Comparison of ENCODE assay signal across 11 cellular contexts in the genomic region with DNA sequence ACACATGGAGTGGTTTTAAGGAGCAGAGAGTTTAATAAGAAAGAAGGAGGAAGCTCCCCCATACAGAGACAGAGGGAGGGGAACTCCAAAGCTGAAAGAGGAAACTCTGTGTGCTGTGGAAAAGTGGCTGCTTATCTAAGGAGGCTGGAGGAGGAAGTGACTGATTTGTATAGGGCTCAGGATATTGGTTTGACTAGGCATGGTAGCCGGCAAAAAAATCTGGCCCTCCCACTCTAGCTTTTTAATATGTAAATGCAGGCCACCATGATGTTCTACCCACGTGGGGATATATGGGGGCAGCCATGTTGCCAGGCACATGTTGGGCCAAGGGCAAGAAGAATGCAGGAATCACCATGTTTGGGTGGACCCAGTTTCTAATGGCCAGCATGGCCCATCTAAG.
DNase-seq lines count a peak whose midpoint lies in the region; ATAC-seq and TF ChIP-seq lines count a peak whose summit lies in the region.
"Had no signal": no experiment of that assay in that cellular context is flagged by ENCODE, and none has a peak within 500 bp of the region (broad histone marks: within the 10 kb centered on the region; RNA-seq: fewer than 3 reads in every experiment).

No MANE protein-coding gene starts in this region.

- H3K9me2 ChIP-seq in MM.1S (replicated peaks; ENCODE audit: insufficient read depth, low read length): no peaks in the 10 kb centered on the region

- TF ChIP-seq CTCF in NB4 (IDR thresholded peaks at IDR 0.05; ENCODE audit: low read depth, low read length): no peak
- no peak for TF ChIP-seq CTCF in mucosa of descending colon (IDR thresholded peaks at IDR 0.05)
- no peak for TF ChIP-seq CTCF in osteoblast (IDR thresholded peaks at IDR 0.05; ENCODE audit: extremely low read depth, low read depth, low read length)
- TF ChIP-seq CTCF in MM.1S (IDR thresholded peaks at IDR 0.05; ENCODE audit: low read length): no peak

- H3K79me2 ChIP-seq in osteoblast (ENCODE audit: insufficient read depth, low read length) (no peaks in the 10 kb centered on the region), MM.1S (ENCODE audit: low read length) (no peaks in the 10 kb centered on the region)

- no peaks in the 10 kb centered on the region for H4K20me1 ChIP-seq in osteoblast (ENCODE audit: insufficient read depth, low read length)
- no peaks in the 10 kb centered on the region for H4K20me1 ChIP-seq in MM.1S (ENCODE audit: insufficient read depth, low read length)

- H3K4me1 ChIP-seq in mucosa of descending colon (ENCODE audit: low read depth) (no peaks in the 10 kb centered on the region), osteoblast (ENCODE audit: insufficient read depth, low read length) (peaks cover 24% of the 10 kb centered on the region), MM.1S (ENCODE audit: low read length) (no peaks in the 10 kb centered on the region)

- H2AFZ ChIP-seq in osteoblast (ENCODE audit: low read length) (no peak overlapping the region), MM.1S (ENCODE audit: low read length) (no peak overlapping the region)

- H3K9me3 ChIP-seq in mucosa of descending colon (no peaks in the 10 kb centered on the region), osteoblast (ENCODE audit: low read depth, low read length) (no peaks in the 10 kb centered on the region), MM.1S (replicated peaks; ENCODE audit: insufficient read depth, low read length) (no peaks in the 10 kb centered on the region)

- H3K9ac ChIP-seq in MM.1S (ENCODE audit: low read length): no peak overlapping the region

- DNase-seq in NB4 (ENCODE audit: low read depth) (peak; percentile 34), mucosa of descending colon (peak in 1 of 3 donors; percentile 3), osteoblast (ENCODE audit: insufficient read length, low spot score, missing footprints) (no peak), MM.1S (no peak)
- no peak for DNase-seq in activated CD8-positive, alpha-beta memory T cell treated with anti-CD3 and anti-CD28 coated beads, Interleukin-2, amount 50 U/mL, for 4 hours
- DNase-seq in activated effector memory CD4-positive, alpha-beta T cell treated with anti-CD3 and anti-CD28 coated beads, Interleukin-2, amount 50 U/mL, for 16 hours: no peak
- DNase-seq: NCI-H748 treated with DMSO at 0.1 percent for 48 hours; stimulated activated naive CD8-positive, alpha-beta T cell treated with anti-CD3 and anti-CD28 coated beads, Interleukin-15, Interleukin-2, amounts not matched to agents 100 U/mL and 50 U/mL, for 24 hours had no signal

- H3K4me3 ChIP-seq in NB4 (ENCODE audit: low read depth, low read length): no peak overlapping the region
- H3K4me3 ChIP-seq in mucosa of descending colon: no peak overlapping the region
- no peak overlapping the region for H3K4me3 ChIP-seq in osteoblast (ENCODE audit: insufficient read depth, low read length)
- no peak overlapping the region for H3K4me3 ChIP-seq in MM.1S (ENCODE audit: low read length)
- H3K4me3 ChIP-seq: cardiac muscle cell had no signal

- H3K4me2 ChIP-seq in osteoblast (ENCODE audit: insufficient read depth, low read length) (no peak overlapping the region), MM.1S (ENCODE audit: low read depth, low read length) (no peak overlapping the region)

- intact Hi-C loops in mucosa of descending colon (cut with DNase I, micrococcal nuclease): no loop called here

- H3F3A ChIP-seq in MM.1S (ENCODE audit: insufficient read depth, low read length): no peaks in the 10 kb centered on the region

- H3K36me3 ChIP-seq in mucosa of descending colon (ENCODE audit: low read depth) (no peaks in the 10 kb centered on the region), osteoblast (ENCODE audit: insufficient read depth, low read length) (no peaks in the 10 kb centered on the region), MM.1S (replicated peaks; ENCODE audit: insufficient read depth, low read length) (no peaks in the 10 kb centered on the region)
- H3K36me3 ChIP-seq: cardiac muscle cell had no signal

- no peaks in the 10 kb centered on the region for H3K27me3 ChIP-seq in osteoblast (ENCODE audit: insufficient read depth, low read length)
- no peaks in the 10 kb centered on the region for H3K27me3 ChIP-seq in MM.1S (replicated peaks; ENCODE audit: insufficient read depth, low read length)
- H3K27me3 ChIP-seq: cardiac muscle cell had no signal

- TF ChIP-seq POLR2A in NB4 (IDR thresholded peaks at IDR 0.05; ENCODE audit: extremely low read depth, insufficient read length): no peak

- no peak overlapping the region for H3K27ac ChIP-seq in osteoblast (ENCODE audit: low read depth, low read length)
- H3K27ac ChIP-seq in MM.1S (ENCODE audit: low read length): no peak overlapping the region
- H3K27ac ChIP-seq: cardiac muscle cell had no signal

- ATAC-seq in GM18873 (IDR thresholded peaks at IDR 0.05; ENCODE audit: low FRiP score, unreplicated experiment) (peak; percentile 68), HG02798 (IDR thresholded peaks at IDR 0.05; ENCODE audit: poor library complexity, unreplicated experiment) (peak; percentile 30), mucosa of descending colon (peak; percentile 47)
- ATAC-seq: stimulated activated naive CD8-positive, alpha-beta T cell treated with anti-CD3 and anti-CD28 coated beads, Interleukin-15, Interleukin-2, amounts not matched to agents 100 U/mL and 50 U/mL, for 24 hours had no signal
